In genomic region chr1:36387141-36387949, GRCh38 we compare ENCODE assay signal across 8 cellular contexts. TPM values are rescaled to one million over a fixed set of nuclear protein-coding genes. Genes with fewer than 3 reads are reported as not detected.
DNase-seq lines count a peak whose midpoint lies in the region; ATAC-seq lines count a peak whose summit lies in the region.

No MANE protein-coding gene starts in this region.

- peak overlapping the region; percentile 77 for H3K9ac ChIP-seq in NT2/D1 (ENCODE audit: insufficient read length, low read depth)

- no peaks in the 10 kb centered on the region for H3K9me3 ChIP-seq in NT2/D1 (ENCODE audit: insufficient read depth, low read length)

- ATAC-seq in left lobe of liver (no peak), GM18867 (IDR thresholded peaks at IDR 0.05; ENCODE audit: unreplicated experiment) (no peak)

- H3K4me1 ChIP-seq in NT2/D1 (ENCODE audit: insufficient read depth, insufficient read length) (peaks cover 12% of the 10 kb centered on the region), urinary bladder (ENCODE audit: insufficient read depth) (no peaks in the 10 kb centered on the region)

- H3K27ac ChIP-seq in caudate nucleus (ENCODE audit: low read depth, low read length) (peak overlapping the region; percentile 99), urinary bladder (ENCODE audit: low read depth) (peak overlapping the region; percentile 97)

- peak; percentile 2 for DNase-seq in GF-D8 (lab: John Stamatoyannopoulos, UW)
- no peak for DNase-seq in NT2/D1 (ENCODE audit: low read depth, low spot score)
- peak in 30 of 61 donors; percentile 5 to 73 (median 24) for DNase-seq in caudate nucleus (lab: John Stamatoyannopoulos, UW)
- DNase-seq in medulla oblongata (ENCODE audit: extremely low spot score), result peak; percentile 60
- no peak for DNase-seq in left lobe of liver (ENCODE audit: low spot score)
- DNase-seq in LoVo (ENCODE audit: low spot score), result no peak

- WGBS in urinary bladder, result 40% methylated on average over 10 of the region's 10 CpGs

- H3K36me3 ChIP-seq in NT2/D1 (ENCODE audit: insufficient read depth, insufficient read length, low read length) (peaks cover 36% of the 10 kb centered on the region), urinary bladder (ENCODE audit: insufficient read depth) (no peaks in the 10 kb centered on the region)

- H3K4me3 ChIP-seq in NT2/D1 (ENCODE audit: insufficient read length, low read depth) (peak overlapping the region; percentile 69), urinary bladder (ENCODE audit: low read depth, low read length) (no peak overlapping the region)

- H3K27me3 ChIP-seq in NT2/D1 (ENCODE audit: insufficient read depth, insufficient read length), result no peaks in the 10 kb centered on the region

RNA-seq across cellular contexts. Expression of gene STK40, which starts 1.6 kb away (rescaled TPM):
- 11.8 TPM for total RNA-seq in urinary bladder
- 73.5 TPM for polyA plus RNA-seq in urinary bladder
- total RNA-seq in left lobe of liver, result 31.6 TPM

RNA-seq across cellular contexts. Expression of gene LSM10, which starts 10.4 kb away (rescaled TPM):
- 4.1 TPM for total RNA-seq in urinary bladder
- 78.9 TPM for polyA plus RNA-seq in urinary bladder
- total RNA-seq in left lobe of liver, result 20.9 TPM

Comparison
In these comparisons a context has a peak if more than half of its experiments do, and no peak if none do; other contexts are left out.
1. DNase-seq: peak in GF-D8 (single experiment) and medulla oblongata (single experiment); none in NT2/D1 (single experiment), left lobe of liver (single experiment) and LoVo (single experiment).